25 cellular contexts compared by ENCODE assay signal in the genomic region with DNA sequence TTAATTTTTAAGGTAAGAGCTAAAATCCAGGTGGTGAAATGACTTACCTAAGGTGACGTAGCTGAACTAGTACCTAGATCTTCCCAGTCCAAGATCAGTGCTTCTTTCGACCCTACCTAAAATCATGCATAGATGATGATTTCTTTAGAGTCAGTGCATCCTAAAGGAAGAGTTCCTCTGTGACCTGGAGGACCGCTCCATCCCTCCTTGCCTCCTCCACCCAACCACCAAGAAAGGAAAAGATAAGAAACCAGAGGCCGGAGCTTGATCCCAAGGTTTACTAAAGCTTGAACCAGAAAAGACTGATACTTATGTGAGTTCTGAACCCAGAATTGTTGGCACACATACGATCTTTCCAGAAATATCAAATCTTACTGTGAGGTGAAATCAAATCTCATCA.
"Had no signal": no experiment of that assay in that cellular context is flagged by ENCODE, and none has a peak within 500 bp of the region (broad histone marks: within the 10 kb centered on the region; RNA-seq: fewer than 3 reads in every experiment).

No MANE protein-coding gene starts in this region.

- H3K9me3 ChIP-seq: SJSA1 had no signal

- H3K4me3 Mint-ChIP-seq: activated CD8-positive, alpha-beta memory T cell treated with anti-CD3 and anti-CD28 coated beads, Interleukin-2, amount 10 ng/mL, durations not matched to agents 7 days and 5 days; activated naive CD4-positive, alpha-beta T cell treated with anti-CD3 and anti-CD28 coated beads, Interleukin-2, amount 50 U/mL, for 24 hours; activated T-cell treated with anti-CD3 and anti-CD28 coated beads, Interleukin-2, amount 50 U/mL, for 24 hours; activated T-helper 1 cell treated with anti-CD3 and anti-CD28 coated beads, Interleukin-12 subunit alpha, Interleukin-12 subunit beta, Interleukin-2, Interleukin-4 antibody, amounts not matched to agents 30 ng/mL and 10 ng/mL and 1 ng/mL, durations not matched to agents 14 hours and 24 hours and 36 hours; brain; central memory CD8-positive, alpha-beta T cell; T-helper 1 cell treated with Interleukin-12 subunit alpha and Interleukin-12 subunit beta and Interleukin-4 antibody, amounts not matched to agents 30 μg/mL and 1 μg/mL, for 36 hours had no signal

- H3K27ac ChIP-seq: SJSA1 had no signal

- ATAC-seq: activated CD8-positive, alpha-beta memory T cell treated with anti-CD3 and anti-CD28 coated beads, Interleukin-2, amount 10 ng/mL, durations not matched to agents 7 days and 5 days; SK-N-SH treated with all-trans-retinoic acid at 6 μM for 48 hours had no signal

- H3K27ac Mint-ChIP-seq: activated CD8-positive, alpha-beta memory T cell treated with anti-CD3 and anti-CD28 coated beads, Interleukin-2, amount 10 ng/mL, durations not matched to agents 7 days and 5 days; activated T-cell treated with anti-CD3 and anti-CD28 coated beads, Interleukin-2, amount 50 U/mL, for 24 hours; activated T-helper 1 cell treated with anti-CD3 and anti-CD28 coated beads, Interleukin-12 subunit alpha, Interleukin-12 subunit beta, Interleukin-2, Interleukin-4 antibody, amounts not matched to agents 30 ng/mL and 10 ng/mL and 1 ng/mL, durations not matched to agents 14 hours and 24 hours and 36 hours; brain; T-helper 1 cell treated with Interleukin-12 subunit alpha and Interleukin-12 subunit beta and Interleukin-4 antibody, amounts not matched to agents 30 μg/mL and 1 μg/mL, for 36 hours had no signal

- H3K27me3 Mint-ChIP-seq: activated CD8-positive, alpha-beta memory T cell treated with anti-CD3 and anti-CD28 coated beads, Interleukin-2, amount 10 ng/mL, durations not matched to agents 7 days and 5 days; activated naive CD4-positive, alpha-beta T cell treated with anti-CD3 and anti-CD28 coated beads, Interleukin-2, amount 50 U/mL, for 24 hours; activated T-cell treated with anti-CD3 and anti-CD28 coated beads, Interleukin-2, amount 50 U/mL, for 24 hours; brain; central memory CD8-positive, alpha-beta T cell had no signal

- H3K36me3 Mint-ChIP-seq: activated naive CD4-positive, alpha-beta T cell treated with anti-CD3 and anti-CD28 coated beads, Interleukin-2, amount 50 U/mL, for 24 hours; brain had no signal

- H3K36me3 ChIP-seq: SJSA1 had no signal

- H3K9me3 Mint-ChIP-seq: activated naive CD4-positive, alpha-beta T cell treated with anti-CD3 and anti-CD28 coated beads, Interleukin-2, amount 50 U/mL, for 24 hours; activated T-cell treated with anti-CD3 and anti-CD28 coated beads, Interleukin-2, amount 50 U/mL, for 24 hours; central memory CD8-positive, alpha-beta T cell; T-helper 1 cell treated with Interleukin-12 subunit alpha and Interleukin-12 subunit beta and Interleukin-4 antibody, amounts not matched to agents 30 μg/mL and 1 μg/mL, for 36 hours had no signal

- H3K4me3 ChIP-seq: SJSA1 had no signal

- H3K27me3 ChIP-seq: SJSA1 had no signal

- DNase-seq: activated CD4-positive, alpha-beta T cell treated with anti-CD3 and anti-CD28 coated beads, Interleukin-2, amount 50 U/mL, for 4 hours; activated CD4-positive, CD25-positive, alpha-beta regulatory T cell; activated CD8-positive, alpha-beta memory T cell treated with anti-CD3 and anti-CD28 coated beads, Interleukin-2, amount 10 ng/mL, durations not matched to agents 7 days and 5 days; activated effector memory CD4-positive, alpha-beta T cell treated with Interleukin-2 at 50 U/mL for 16 hours; activated naive CD4-positive, alpha-beta T cell; activated T-cell treated with anti-CD3 and anti-CD28 coated beads, Interleukin-2, amount 50 U/mL, for 24 hours; amygdala; MM.1S; NCI-H1105; NCI-H1436; NCI-H1694 treated with DMSO at 0.1 percent for 48 hours; NCI-H2029 treated with DMSO at 0.1 percent for 48 hours; NCI-H345; NCI-H510A; NCI-H526 treated with DMSO at 0.1 percent for 48 hours; NCI-H82; SHP77; SW 1271 had no signal
